Comparison of ENCODE assay signal across 8 cellular contexts in the genomic region with DNA sequence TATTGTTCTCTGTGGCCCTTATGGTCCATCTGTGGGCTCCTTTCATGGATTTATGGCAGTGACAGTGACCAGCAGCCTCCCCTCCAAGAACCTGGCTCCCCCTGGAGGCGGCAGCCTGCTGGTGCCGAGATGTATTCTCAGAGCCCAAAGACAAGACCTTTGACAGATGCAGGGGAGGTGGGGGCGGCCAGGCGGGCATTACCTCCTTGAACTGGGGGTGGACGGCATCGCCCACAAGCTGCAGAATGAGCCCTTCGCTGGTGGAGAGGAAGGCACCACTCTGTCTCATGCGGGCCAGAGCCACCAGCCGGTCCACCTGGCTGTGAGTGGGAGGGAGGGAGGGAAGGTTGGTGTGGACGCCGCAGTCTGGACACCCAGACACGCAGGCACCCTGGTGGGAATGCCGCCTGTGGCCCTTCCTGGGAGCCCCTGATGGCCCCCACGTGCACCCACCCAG. TPM values are rescaled to one million over a fixed set of nuclear protein-coding genes. Genes with fewer than 3 reads are reported as not detected.
DNase-seq lines count a peak whose midpoint lies in the region; ATAC-seq, FAIRE-seq and TF ChIP-seq lines count a peak whose summit lies in the region.

No MANE protein-coding gene starts in this region.

- H3K9ac ChIP-seq in SK-N-SH (no peak overlapping the region), GM12878 (ENCODE audit: control insufficient read depth, insufficient read depth, low read length) (no peak overlapping the region)

- in situ Hi-C loops in GM12878 (cut with MboI): no loop called here

- no peak overlapping the region for H3K27ac Mint-ChIP-seq in type B pancreatic cell

- SMC1A ChIA-PET in GM12878 (lab: Charles Lee; ENCODE audit: uncharacterized antibody, unreplicated experiment): no interaction called here

- no peak for DNase-seq in BJ (ENCODE audit: low read depth)
- DNase-seq in HEK293T (ENCODE audit: extremely low spot score): peak; percentile 59
- DNase-seq in SK-N-SH: peak; percentile 73
- no peak for DNase-seq in GM12878 (ENCODE audit: low read depth, low spot score)
- no peak for DNase-seq in left lobe of liver (ENCODE audit: low spot score)
- no peak for DNase-seq in type B pancreatic cell (ENCODE audit: extremely low spot score, unreplicated experiment)

- H2AFZ ChIP-seq in SK-N-SH (ENCODE audit: low read depth) (no peak overlapping the region), GM12878 (ENCODE audit: control insufficient read depth, low read depth, low read length) (no peak overlapping the region)

- H3K4me1 ChIP-seq in SK-N-SH (ENCODE audit: control insufficient read depth in 1 of 2, insufficient read depth in 2 of 2, low read depth in 1 of 2, low read length in 1 of 2) (peaks cover 5 to 19% of the 10 kb centered on the region in 2 experiments; a peak in 2 of 4 replicates), GM12878 (ENCODE audit: control insufficient read depth, insufficient read depth, low read length) (no peaks in the 10 kb centered on the region)

- H3K79me2 ChIP-seq in SK-N-SH (ENCODE audit: insufficient read depth) (peaks cover 12% of the 10 kb centered on the region; the same call in 1 of the 2 replicates), GM12878 (ENCODE audit: control insufficient read depth, insufficient read depth, low read length) (peaks cover 3% of the 10 kb centered on the region)

- no TSS peak for BruUV-seq in GM12878 (replicated peaks; lab: Mats Ljungman, UMichigan)

- no peak overlapping the region for H3K4me2 ChIP-seq in SK-N-SH
- no peak overlapping the region for H3K4me2 ChIP-seq in GM12878 (ENCODE audit: control insufficient read depth, insufficient read depth)

- TF ChIP-seq RAD21 in SK-N-SH (IDR thresholded peaks at IDR 0.05; ENCODE audit: low read length) (peak; percentile 63), GM12878 (IDR thresholded peaks at IDR 0.05; ENCODE audit: insufficient read depth, low read depth, low read length) (peak; percentile 44; the same call in 1 of the 2 replicates)

- 45% methylated on average over 9 of the region's 14 CpGs for WGBS in SK-N-SH (ENCODE audit: low lambda C conversion rate)
- 26% methylated on average over 10 of the region's 14 CpGs for WGBS in GM12878 (ENCODE audit: insufficient coverage, insufficient replicate concordance, low lambda C conversion rate, missing lambda C conversion rate)

- TF ChIP-seq POLR2A in GM12878 (IDR thresholded peaks at IDR 0.05; ENCODE audit: low read depth, low read length): no peak

- H4K20me1 ChIP-seq in SK-N-SH (ENCODE audit: insufficient read depth): peaks cover 15% of the 10 kb centered on the region
- peaks cover 4% of the 10 kb centered on the region; the same call in 1 of the 2 replicates for H4K20me1 ChIP-seq in GM12878 (ENCODE audit: control insufficient read depth, insufficient read depth)

- H3K4me3 Mint-ChIP-seq in type B pancreatic cell: peak overlapping the region; percentile 49

- peaks cover 3% of the 10 kb centered on the region for H3K36me3 ChIP-seq in BJ (ENCODE audit: control insufficient read depth, insufficient read depth, low read length)
- H3K36me3 ChIP-seq in SK-N-SH (replicated peaks in 1 of 2; ENCODE audit: control insufficient read depth in 1 of 2, insufficient read depth in 2 of 2, low read length in 1 of 2): no peaks in the 10 kb centered on the region
- H3K36me3 ChIP-seq in GM12878 (ENCODE audit: control insufficient read depth in 2 of 2, insufficient read depth in 2 of 2, low read length in 1 of 2): peaks cover 3 to 4% of the 10 kb centered on the region in 2 experiments

- H3K4me3 ChIP-seq in BJ (ENCODE audit: low read depth, low read length) (no peak overlapping the region), SK-N-SH (ENCODE audit: low read depth in 2 of 2, low read length in 1 of 2) (peak overlapping the region in 1 of 2 experiments; percentile 29; a peak in 1 of 4 replicates), GM12878 (no peak overlapping the region)

- peaks cover 8% of the 10 kb centered on the region for H3K36me3 Mint-ChIP-seq in type B pancreatic cell

- no peaks in the 10 kb centered on the region for H3K9me3 Mint-ChIP-seq in type B pancreatic cell

- peak; percentile 74 for ATAC-seq in GM12878
- peak; percentile 24 for ATAC-seq in left lobe of liver
- no peak for ATAC-seq in HG03175 (IDR thresholded peaks at IDR 0.05; ENCODE audit: unreplicated experiment)
- no peak for ATAC-seq in GM21367 (IDR thresholded peaks at IDR 0.05; ENCODE audit: unreplicated experiment)

- intact Hi-C loops in GM12878 (cut with micrococcal nuclease; ENCODE audit: unreplicated experiment): no loop called here

- no peak for TF ChIP-seq EP300 in SK-N-SH (IDR thresholded peaks at IDR 0.05; ENCODE audit: borderline replicate concordance in 1 of 2, low read depth in 1 of 2, low read length in 1 of 2)
- no peak for TF ChIP-seq EP300 in GM12878 (IDR thresholded peaks at IDR 0.05; ENCODE audit: borderline replicate concordance in 1 of 2, control insufficient read depth in 1 of 2, low read depth in 2 of 2, low read length in 2 of 2)

- no peaks in the 10 kb centered on the region for H3K9me3 ChIP-seq in SK-N-SH
- H3K9me3 ChIP-seq in GM12878 (replicated peaks; ENCODE audit: control insufficient read depth, insufficient read depth, low read length): no peaks in the 10 kb centered on the region

- H3K9me2 ChIP-seq in SK-N-SH: no peaks in the 10 kb centered on the region

- H3K4me1 Mint-ChIP-seq in type B pancreatic cell (ENCODE audit: unreplicated experiment): peaks cover 22% of the 10 kb centered on the region

- H3F3A ChIP-seq in SK-N-SH (replicated peaks; ENCODE audit: insufficient read depth): peaks cover 16% of the 10 kb centered on the region

- peaks cover 11% of the 10 kb centered on the region for H3K27me3 ChIP-seq in BJ (ENCODE audit: control insufficient read depth, insufficient read depth, low read length)
- H3K27me3 ChIP-seq in SK-N-SH (ENCODE audit: insufficient read depth): peaks cover 11% of the 10 kb centered on the region
- no peaks in the 10 kb centered on the region; a peak in 2 of 4 replicates for H3K27me3 ChIP-seq in GM12878 (replicated peaks in 1 of 2; ENCODE audit: control insufficient read depth in 2 of 2, insufficient read depth in 2 of 2, low read length in 1 of 2)

- CTCF ChIA-PET in BJ (lab: Yijun Ruan, JAX): interaction anchor here (0.6 to 2.1 kb wide), 3 partner anchors 13 to 52 kb away, joined by 3 to 6 read pairs (median 5); no protein-coding TSS in a partner anchor
- CTCF ChIA-PET in HEK293T (lab: Yijun Ruan, JAX): no interaction called here
- CTCF ChIA-PET in SK-N-SH (lab: Yijun Ruan, JAX): interaction anchor here (1.0 to 4.0 kb wide), 4 partner anchors 13 to 313 kb away, joined by 3 to 26 read pairs (median 6); no protein-coding TSS in a partner anchor
- CTCF ChIA-PET in GM12878 (lab: Yijun Ruan, JAX): interaction anchor here (1.5 kb wide), 1 partner anchor 161 kb away, joined by 4 read pairs; no protein-coding TSS in a partner anchor

- H3K27me3 Mint-ChIP-seq in type B pancreatic cell: peaks cover 29% of the 10 kb centered on the region

- FAIRE-seq in GM12878 (lab: Jason Lieb, UNC): no peak

- POLR2A ChIA-PET in BJ (lab: Charles Lee) (no interaction called here), HEK293T (lab: Yijun Ruan, JAX) (interaction anchor here (1.7 kb wide), 1 partner anchor 21 kb away, joined by 7 read pairs; the partner anchor contains the start of gene ZNF628), SK-N-SH (lab: Yijun Ruan, JAX) (no interaction called here), GM12878 (lab: Charles Lee) (no interaction called here)

- H3K27ac ChIP-seq in SK-N-SH (ENCODE audit: low read depth in 2 of 2, low read length in 1 of 2) (no peak overlapping the region), GM12878 (ENCODE audit: control insufficient read depth, insufficient read depth) (no peak overlapping the region)

- RAD21 ChIA-PET in GM12878 (lab: Charles Lee; ENCODE audit: unreplicated experiment): no interaction called here

- TF ChIP-seq CTCF in BJ (IDR thresholded peaks at IDR 0.05; ENCODE audit: insufficient read depth, low read depth, low read length): peak; percentile 80
- peak; percentile 77 for TF ChIP-seq CTCF in SK-N-SH (IDR thresholded peaks at IDR 0.05)
- TF ChIP-seq CTCF in GM12878 (IDR thresholded peaks at IDR 0.05 in 2 of 3, conservative IDR thresholded peaks at IDR 0.05 in 1 of 3; ENCODE audit: control insufficient read depth in 2 of 3, extremely low read depth in 1 of 3, insufficient read depth in 1 of 3, low read depth in 3 of 3, low read length in 3 of 3): peak; percentile 56 to 70 (median 63)
- peak; percentile 75 for TF ChIP-seq CTCF in type B pancreatic cell (conservative IDR thresholded peaks at IDR 0.05)

RNA-seq across cellular contexts. Expression of gene ISOC2, which starts 6.6 kb away (rescaled TPM):
- polyA plus RNA-seq in BJ (2011; rRNA removed) (93.8 and 123 TPM in 2 replicates), SK-N-SH (2012; rRNA removed) (60.9 and 65.4 TPM in 2 replicates), GM12878 (2011; rRNA removed) (12.1 and 40.3 TPM in 2 replicates), GM12878 (2014; fragmentation: Illumina TruSeq; extraction: Trizol) (4.7 and 24.1 TPM in 2 replicates), GM12878 (2014; fragmentation: Nextera tagmentation; extraction: Ambion mirVana) (1 to 10 TPM in 1 of 2 experiments, under 1 TPM in 1; 0.72 to 3.0 TPM), GM12878 (2014; rRNA removed) (140 and 192 TPM in 2 replicates), GM12878 (2016; fragmentation: Nextera tagmentation; extraction: Ambion mirVana) (10 to 100 TPM; 68.5 to 77.9 TPM)
- polyA minus RNA-seq in BJ (2011; rRNA and poly(A)+ RNA removed): 19.8 and 31.8 TPM in 2 replicates
- polyA plus RNA-seq in SK-N-SH (2012; cell fraction: cytosol; rRNA removed): 31.2 and 47.8 TPM in 2 replicates
- polyA plus RNA-seq in SK-N-SH (2012; cell fraction: nucleus; rRNA removed): 43.5 and 46.8 TPM in 2 replicates
- 14.8 and 15.0 TPM in 2 replicates for total RNA-seq in GM12878 (2013; cell fraction: nucleolus; rRNA removed)
- total RNA-seq in GM12878 (2014; rRNA removed) (214 and 238 TPM in 2 replicates), GM12878 (2014; rRNA removed; fragmentation: Illumina TruSeq; extraction: Trizol) (36.9 and 45.4 TPM in 2 replicates), GM12878 (2021) (87.7 and 94.2 TPM in 2 replicates), left lobe of liver (105 TPM), type B pancreatic cell (ENCODE audit: low replicate concordance) (44.2 and 47.5 TPM in 2 replicates)
- 14.7 TPM for polyA plus RNA-seq in GM12878 (2011; ENCODE audit: low read depth)
- polyA plus RNA-seq in GM12878 (2011; cell fraction: cytosol; rRNA removed): 75.5 and 131 TPM in 2 replicates
- 108 and 125 TPM in 2 replicates for polyA plus RNA-seq in GM12878 (2011; cell fraction: nucleus; rRNA removed)
- polyA plus RNA-seq in GM12878 (2012): 44.3 and 46.1 TPM in 2 replicates
- polyA minus RNA-seq in GM12878 (2011; rRNA and poly(A)+ RNA removed): 10.6 and 37.0 TPM in 2 replicates
- polyA minus RNA-seq in GM12878 (2011; cell fraction: cytosol; rRNA and poly(A)+ RNA removed): 17.6 and 19.5 TPM in 2 replicates
- polyA minus RNA-seq in GM12878 (2011; cell fraction: nucleus; rRNA and poly(A)+ RNA removed): 16.2 and 25.3 TPM in 2 replicates

RNA-seq across cellular contexts. Expression of gene C19orf85, which starts 9.7 kb away (rescaled TPM):
- polyA plus RNA-seq in BJ (2011; rRNA removed) (not detected in 2 replicates), SK-N-SH (2012; rRNA removed) (not detected in 2 replicates), GM12878 (2011; rRNA removed) (not detected in 2 replicates), GM12878 (2014; fragmentation: Illumina TruSeq; extraction: Trizol) (not detected in 2 replicates), GM12878 (2014; fragmentation: Nextera tagmentation; extraction: Ambion mirVana) (not detected), GM12878 (2014; rRNA removed) (not detected in 2 replicates), GM12878 (2016; fragmentation: Nextera tagmentation; extraction: Ambion mirVana) (not detected)
- polyA minus RNA-seq in BJ (2011; rRNA and poly(A)+ RNA removed): not detected in 2 replicates
- polyA plus RNA-seq in SK-N-SH (2012; cell fraction: cytosol; rRNA removed): not detected in 2 replicates
- 0.27 and 0.29 TPM in 2 replicates for polyA plus RNA-seq in SK-N-SH (2012; cell fraction: nucleus; rRNA removed)
- not detected in 2 replicates for total RNA-seq in GM12878 (2013; cell fraction: nucleolus; rRNA removed)
- total RNA-seq in GM12878 (2014; rRNA removed) (not detected in 2 replicates), GM12878 (2014; rRNA removed; fragmentation: Illumina TruSeq; extraction: Trizol) (not detected in 2 replicates), GM12878 (2021) (not detected in 2 replicates), left lobe of liver (not detected), type B pancreatic cell (ENCODE audit: low replicate concordance) (not detected in 2 replicates)
- polyA plus RNA-seq in GM12878 (2011; ENCODE audit: low read depth): not detected
- polyA plus RNA-seq in GM12878 (2011; cell fraction: cytosol; rRNA removed): not detected in 2 replicates
- polyA plus RNA-seq in GM12878 (2011; cell fraction: nucleus; rRNA removed): not detected in 2 replicates
- not detected in 2 replicates for polyA plus RNA-seq in GM12878 (2012)
- not detected in 2 replicates for polyA minus RNA-seq in GM12878 (2011; rRNA and poly(A)+ RNA removed)
- polyA minus RNA-seq in GM12878 (2011; cell fraction: cytosol; rRNA and poly(A)+ RNA removed): not detected in 2 replicates
- not detected in 2 replicates for polyA minus RNA-seq in GM12878 (2011; cell fraction: nucleus; rRNA and poly(A)+ RNA removed)

RNA-seq across cellular contexts. Expression of gene SHISA7, which starts 11.7 kb away (rescaled TPM):
- not detected in 2 replicates for polyA plus RNA-seq in BJ (2011; rRNA removed)
- not detected in 2 replicates for polyA minus RNA-seq in BJ (2011; rRNA and poly(A)+ RNA removed)
- 0.02 TPM in 1 of 2 replicates, not detected in the other for polyA plus RNA-seq in SK-N-SH (2012; rRNA removed)
- 0.01 and 0.03 TPM in 2 replicates for polyA plus RNA-seq in SK-N-SH (2012; cell fraction: cytosol; rRNA removed)
- polyA plus RNA-seq in SK-N-SH (2012; cell fraction: nucleus; rRNA removed): 0.02 and 0.04 TPM in 2 replicates
- total RNA-seq in GM12878 (2013; cell fraction: nucleolus; rRNA removed): not detected in 2 replicates
- total RNA-seq in GM12878 (2014; rRNA removed): not detected in 2 replicates
- not detected in 2 replicates for total RNA-seq in GM12878 (2014; rRNA removed; fragmentation: Illumina TruSeq; extraction: Trizol)
- not detected in 2 replicates for total RNA-seq in GM12878 (2021)
- polyA plus RNA-seq in GM12878 (2011; ENCODE audit: low read depth): 0.05 TPM
- not detected in 2 replicates for polyA plus RNA-seq in GM12878 (2011; rRNA removed)
- polyA plus RNA-seq in GM12878 (2011; cell fraction: cytosol; rRNA removed): not detected in 2 replicates
- polyA plus RNA-seq in GM12878 (2011; cell fraction: nucleus; rRNA removed): not detected in 2 replicates
- 0.05 and 0.06 TPM in 2 replicates for polyA plus RNA-seq in GM12878 (2012)
- polyA plus RNA-seq in GM12878 (2014; fragmentation: Illumina TruSeq; extraction: Trizol): 0.03 TPM in 1 of 2 replicates, not detected in the other
- not detected for polyA plus RNA-seq in GM12878 (2014; fragmentation: Nextera tagmentation; extraction: Ambion mirVana)
- not detected in 2 replicates for polyA plus RNA-seq in GM12878 (2014; rRNA removed)
- polyA plus RNA-seq in GM12878 (2016; fragmentation: Nextera tagmentation; extraction: Ambion mirVana): not detected
- not detected in 2 replicates for polyA minus RNA-seq in GM12878 (2011; rRNA and poly(A)+ RNA removed)
- polyA minus RNA-seq in GM12878 (2011; cell fraction: cytosol; rRNA and poly(A)+ RNA removed): not detected in 2 replicates
- not detected in 2 replicates for polyA minus RNA-seq in GM12878 (2011; cell fraction: nucleus; rRNA and poly(A)+ RNA removed)
- not detected for total RNA-seq in left lobe of liver
- 0.05 and 0.22 TPM in 2 replicates for total RNA-seq in type B pancreatic cell (ENCODE audit: low replicate concordance)

RNA-seq across cellular contexts. Expression of gene ZNF628, which starts 21.6 kb away (rescaled TPM):
- polyA plus RNA-seq in BJ (2011; rRNA removed) (0.36 and 0.48 TPM in 2 replicates), SK-N-SH (2012; rRNA removed) (0.73 and 1.6 TPM in 2 replicates), GM12878 (2011; rRNA removed) (0.06 and 0.18 TPM in 2 replicates), GM12878 (2014; fragmentation: Illumina TruSeq; extraction: Trizol) (0.04 TPM in 1 of 2 replicates, not detected in the other), GM12878 (2014; fragmentation: Nextera tagmentation; extraction: Ambion mirVana) (under 1 TPM in 1 of 2 experiments, not detected in 1; 0.04 TPM), GM12878 (2014; rRNA removed) (2.4 and 3.9 TPM in 2 replicates), GM12878 (2016; fragmentation: Nextera tagmentation; extraction: Ambion mirVana) (1 to 10 TPM; 1.6 to 1.7 TPM)
- 0.47 and 0.62 TPM in 2 replicates for polyA minus RNA-seq in BJ (2011; rRNA and poly(A)+ RNA removed)
- polyA plus RNA-seq in SK-N-SH (2012; cell fraction: cytosol; rRNA removed): 0.58 and 1.1 TPM in 2 replicates
- 3.7 and 4.2 TPM in 2 replicates for polyA plus RNA-seq in SK-N-SH (2012; cell fraction: nucleus; rRNA removed)
- 5.1 and 6.6 TPM in 2 replicates for total RNA-seq in GM12878 (2013; cell fraction: nucleolus; rRNA removed)
- total RNA-seq in GM12878 (2014; rRNA removed) (1.3 and 1.6 TPM in 2 replicates), GM12878 (2014; rRNA removed; fragmentation: Illumina TruSeq; extraction: Trizol) (0.18 and 0.31 TPM in 2 replicates), GM12878 (2021) (9.2 and 11.3 TPM in 2 replicates), left lobe of liver (5.3 TPM), type B pancreatic cell (ENCODE audit: low replicate concordance) (10.3 and 13.2 TPM in 2 replicates)
- polyA plus RNA-seq in GM12878 (2011; ENCODE audit: low read depth): 1.6 TPM
- 0.16 and 0.87 TPM in 2 replicates for polyA plus RNA-seq in GM12878 (2011; cell fraction: cytosol; rRNA removed)
- 2.8 and 4.7 TPM in 2 replicates for polyA plus RNA-seq in GM12878 (2011; cell fraction: nucleus; rRNA removed)
- 5.9 and 6.2 TPM in 2 replicates for polyA plus RNA-seq in GM12878 (2012)
- polyA minus RNA-seq in GM12878 (2011; rRNA and poly(A)+ RNA removed): 0.29 and 0.77 TPM in 2 replicates
- 2.1 and 4.1 TPM in 2 replicates for polyA minus RNA-seq in GM12878 (2011; cell fraction: cytosol; rRNA and poly(A)+ RNA removed)
- 0.85 and 1.5 TPM in 2 replicates for polyA minus RNA-seq in GM12878 (2011; cell fraction: nucleus; rRNA and poly(A)+ RNA removed)

RNA-seq across cellular contexts. Expression of gene NAT14, which starts 30.2 kb away (rescaled TPM):
- polyA plus RNA-seq in BJ (2011; rRNA removed): 20.4 and 34.8 TPM in 2 replicates
- polyA minus RNA-seq in BJ (2011; rRNA and poly(A)+ RNA removed): 8.6 and 10.6 TPM in 2 replicates
- 84.4 and 89.9 TPM in 2 replicates for polyA plus RNA-seq in SK-N-SH (2012; rRNA removed)
- 51.1 and 68.5 TPM in 2 replicates for polyA plus RNA-seq in SK-N-SH (2012; cell fraction: cytosol; rRNA removed)
- 132 and 194 TPM in 2 replicates for polyA plus RNA-seq in SK-N-SH (2012; cell fraction: nucleus; rRNA removed)
- total RNA-seq in GM12878 (2013; cell fraction: nucleolus; rRNA removed): 6.6 and 9.7 TPM in 2 replicates
- total RNA-seq in GM12878 (2014; rRNA removed): 9.1 and 14.0 TPM in 2 replicates
- total RNA-seq in GM12878 (2014; rRNA removed; fragmentation: Illumina TruSeq; extraction: Trizol): 6.8 TPM in 2 replicates
- total RNA-seq in GM12878 (2021): 20.4 and 23.6 TPM in 2 replicates
- polyA plus RNA-seq in GM12878 (2011; ENCODE audit: low read depth): 5.5 TPM
- polyA plus RNA-seq in GM12878 (2011; rRNA removed): 6.4 and 12.3 TPM in 2 replicates
- polyA plus RNA-seq in GM12878 (2011; cell fraction: cytosol; rRNA removed): 18.2 and 20.5 TPM in 2 replicates
- polyA plus RNA-seq in GM12878 (2011; cell fraction: nucleus; rRNA removed): 56.0 and 56.6 TPM in 2 replicates
- polyA plus RNA-seq in GM12878 (2012): 14.0 and 17.1 TPM in 2 replicates
- 2.7 and 6.5 TPM in 2 replicates for polyA plus RNA-seq in GM12878 (2014; fragmentation: Illumina TruSeq; extraction: Trizol)
- 1 to 10 TPM in 1 of 2 experiments, under 1 TPM in 1; 0.87 to 4.7 TPM for polyA plus RNA-seq in GM12878 (2014; fragmentation: Nextera tagmentation; extraction: Ambion mirVana)
- 14.3 and 16.7 TPM in 2 replicates for polyA plus RNA-seq in GM12878 (2014; rRNA removed)
- 10 to 100 TPM in 1 of 2 experiments, 1 to 10 TPM in 1; 8.9 to 10.4 TPM for polyA plus RNA-seq in GM12878 (2016; fragmentation: Nextera tagmentation; extraction: Ambion mirVana)
- polyA minus RNA-seq in GM12878 (2011; rRNA and poly(A)+ RNA removed): 1.5 and 9.1 TPM in 2 replicates
- polyA minus RNA-seq in GM12878 (2011; cell fraction: cytosol; rRNA and poly(A)+ RNA removed): 2.1 and 2.9 TPM in 2 replicates
- polyA minus RNA-seq in GM12878 (2011; cell fraction: nucleus; rRNA and poly(A)+ RNA removed): 7.4 and 9.6 TPM in 2 replicates
- total RNA-seq in left lobe of liver: 4.6 TPM
- 46.5 and 64.3 TPM in 2 replicates for total RNA-seq in type B pancreatic cell (ENCODE audit: low replicate concordance)

Comparison
In these comparisons a context has a peak if more than half of its experiments do, and no peak if none do; other contexts are left out.
1. DNase-seq: peak in HEK293T (single experiment) and SK-N-SH (single experiment); none in BJ (single experiment), GM12878 (single experiment), left lobe of liver (single experiment) and type B pancreatic cell (single experiment).
2. ATAC-seq: peak in GM12878 (single experiment) and left lobe of liver (single experiment); none in HG03175 (single experiment) and GM21367 (single experiment).
3. Peak in every context shown above with its lines, with median percentiles within 50 percentile points of each other: CTCF ChIP-seq.